ENCODE assay signal across 10 cellular contexts in genomic region chr15:92273286-92273685, GRCh38.
DNase-seq lines count a peak whose midpoint lies in the region.
"Had no signal": no experiment of that assay in that cellular context is flagged by ENCODE, and none has a peak within 500 bp of the region (broad histone marks: within the 10 kb centered on the region; RNA-seq: fewer than 3 reads in every experiment).

No MANE protein-coding gene starts in this region.

- DNase-seq in DMS 273 (lab: John Stamatoyannopoulos, UW; ENCODE audit: unreplicated experiment) = peak; percentile 19
- no peak for DNase-seq in DMS 273 treated with DMSO at 0.1 percent for 48 hours (lab: John Stamatoyannopoulos, UW)
- peak; percentile 73 for DNase-seq in SK-N-DZ (ENCODE audit: low spot score)
- no peak for DNase-seq in GF-D8 (lab: John Stamatoyannopoulos, UW)
- DNase-seq in NCI-H1436 treated with DMSO at 0.1 percent for 48 hours (lab: John Stamatoyannopoulos, UW) = no peak
- DNase-seq: AML-193; Caco-2; Calu3; CD4-positive, alpha-beta T cell; CD8-positive, alpha-beta T cell had no signal

Comparison
In these comparisons a context has a peak if more than half of its experiments do, and no peak if none do; other contexts are left out.
1. DNase-seq: peak in DMS 273 (single experiment) and SK-N-DZ (single experiment); none in DMS 273 treated with DMSO at 0.1 percent for 48 hours (single experiment), GF-D8 (single experiment) and NCI-H1436 treated with DMSO at 0.1 percent for 48 hours (single experiment).